Comparison of ENCODE assay signal across 12 cellular contexts in the genomic region with DNA sequence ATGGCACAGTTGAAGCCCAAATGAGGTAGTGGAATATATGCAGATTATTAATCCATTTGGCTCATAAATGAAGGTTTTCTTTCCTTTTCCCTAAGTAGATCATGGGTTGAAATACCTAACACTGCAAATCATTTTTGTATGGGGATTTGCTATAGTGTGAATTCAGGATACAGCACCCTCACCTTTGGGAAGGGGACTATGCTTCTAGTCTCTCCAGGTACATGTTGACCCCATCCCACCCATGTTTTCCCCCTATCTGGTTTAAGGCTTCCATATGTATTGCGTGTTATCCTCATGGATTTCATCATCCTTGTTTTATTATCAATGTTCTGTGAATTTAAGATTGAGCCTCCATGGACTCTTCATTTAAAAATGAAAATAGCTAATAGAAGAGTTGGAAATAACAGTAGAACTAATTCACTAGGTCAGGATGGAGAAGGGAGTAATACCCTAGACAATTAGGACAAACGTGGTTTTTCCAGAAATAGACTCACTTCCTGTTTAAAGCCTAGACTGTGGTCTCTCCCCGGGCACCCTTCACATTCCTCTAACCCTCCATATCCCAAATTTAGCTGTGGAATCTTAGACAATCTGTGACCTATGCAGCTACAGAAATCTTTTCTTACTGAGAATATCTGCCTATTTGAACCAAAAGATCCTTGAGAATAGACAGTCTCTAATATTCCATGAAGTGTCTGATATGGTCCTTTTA. TPM values are rescaled to one million over a fixed set of nuclear protein-coding genes. Genes with fewer than 3 reads are reported as not detected.
A peak's percentile ranks its signal among the peaks of the same experiment; 100 is the strongest.
DNase-seq lines count a peak whose midpoint lies in the region; ATAC-seq, FAIRE-seq and TF ChIP-seq lines count a peak whose summit lies in the region.
"Had no signal": no experiment of that assay in that cellular context is flagged by ENCODE, and none has a peak within 500 bp of the region (broad histone marks: within the 10 kb centered on the region; RNA-seq: fewer than 3 reads in every experiment).

No MANE protein-coding gene starts in this region.

- peaks cover 50% of the 10 kb centered on the region for H3K4me1 Mint-ChIP-seq in activated T-helper 17 cell treated with anti-CD3 and anti-CD28 coated beads, Interleukin-2, amount 50 U/mL, for 72 hours

- no peak for FAIRE-seq in GM12892 (lab: Jason Lieb, UNC)
- FAIRE-seq: G401.6 had no signal

- H3K9me3 Mint-ChIP-seq in activated T-helper 17 cell treated with anti-CD3 and anti-CD28 coated beads, Interleukin-2, amount 50 U/mL, for 72 hours = no peaks in the 10 kb centered on the region

- ATAC-seq in activated T-helper 17 cell treated with anti-CD3 and anti-CD28 coated beads, Interleukin-2, amount 50 U/mL, for 72 hours (replicated peaks) = no peak
- ATAC-seq in GM19035 (IDR thresholded peaks at IDR 0.05; ENCODE audit: unreplicated experiment) = no peak
- ATAC-seq in HG02970 (IDR thresholded peaks at IDR 0.05; ENCODE audit: low FRiP score, unreplicated experiment) = no peak

- peaks cover 100% of the 10 kb centered on the region for H3K36me3 Mint-ChIP-seq in activated T-helper 17 cell treated with anti-CD3 and anti-CD28 coated beads, Interleukin-2, amount 50 U/mL, for 72 hours (ENCODE audit: low read depth)

- peak overlapping the region; percentile 88 for H3K27ac Mint-ChIP-seq in activated T-helper 17 cell treated with anti-CD3 and anti-CD28 coated beads, Interleukin-2, amount 50 U/mL, for 72 hours

- peak overlapping the region in 2 of 11 experiments; percentile 18 to 33; a peak in 1 of 22 replicates for H3K9ac ChIP-seq in BLaER1 treated with 17β-estradiol and CSF1 and Interleukin-3, amounts not matched to agents 10 nM and 100 nM

- TF ChIP-seq POLR2A in GM12892 (IDR thresholded peaks at IDR 0.05; ENCODE audit: low read depth, low read length) = peak; percentile 67

- DNase-seq in GM12892 (ENCODE audit: insufficient read length) = no peak
- no peak for DNase-seq in stimulated activated naive CD4-positive, alpha-beta T cell (lab: John Stamatoyannopoulos, UW)
- no peak for DNase-seq in NCI-H1417 (lab: John Stamatoyannopoulos, UW)
- DNase-seq: activated CD4-positive, CD25-positive, alpha-beta regulatory T cell; heart left ventricle; stimulated activated CD4-positive, alpha-beta T cell treated with anti-CD3 and anti-CD28 coated beads, Interleukin-4, amount 100 ng/mL, for 1 hour had no signal

- H4K20me1 ChIP-seq in BLaER1 treated with 17β-estradiol and CSF1 and Interleukin-3, amounts not matched to agents 10 nM and 100 nM = peaks cover 0 to 22% (median 0%) of the 10 kb centered on the region in 11 experiments; a peak in 2 of 22 replicates

- 0 out of 22 replicates have a peak, but pooled peaks cover 0 to 3% (median 0%) of the 10 kb centered on the region in 11 experiments for H3K9me3 ChIP-seq in BLaER1 treated with 17β-estradiol and CSF1 and Interleukin-3, amounts not matched to agents 10 nM and 100 nM (replicated peaks in 1 of 11)
- H3K9me3 ChIP-seq in mononuclear cell (ENCODE audit: low read depth, low read length) = no peaks in the 10 kb centered on the region
- H3K9me3 ChIP-seq: heart left ventricle had no signal

- H3K4me3 Mint-ChIP-seq in activated T-helper 17 cell treated with anti-CD3 and anti-CD28 coated beads, Interleukin-2, amount 50 U/mL, for 72 hours = peak overlapping the region; percentile 88

- H3K4me3 ChIP-seq in BLaER1 treated with 17β-estradiol and CSF1 and Interleukin-3, amounts not matched to agents 10 nM and 100 nM = peak overlapping the region in 4 of 10 experiments; percentile 5 to 30 (median 11); a peak in 5 of 20 replicates
- peak overlapping the region; percentile 14 for H3K4me3 ChIP-seq in mononuclear cell (ENCODE audit: low read length)

- H3K4me1 ChIP-seq in BLaER1 treated with 17β-estradiol and CSF1 and Interleukin-3, amounts not matched to agents 10 nM and 100 nM = peaks cover 61 to 96% (median 95%) of the 10 kb centered on the region in 10 experiments
- H3K4me1 ChIP-seq in mononuclear cell (ENCODE audit: insufficient read depth, low read length) = peaks cover 42% of the 10 kb centered on the region

- peaks cover 0 to 96% (median 48%) of the 10 kb centered on the region in 11 experiments; a peak in 15 of 22 replicates for H3K36me3 ChIP-seq in BLaER1 treated with 17β-estradiol and CSF1 and Interleukin-3, amounts not matched to agents 10 nM and 100 nM
- H3K36me3 ChIP-seq: heart left ventricle had no signal

- H3K27me3 Mint-ChIP-seq in activated T-helper 17 cell treated with anti-CD3 and anti-CD28 coated beads, Interleukin-2, amount 50 U/mL, for 72 hours = no peaks in the 10 kb centered on the region

- H3K4me2 ChIP-seq in BLaER1 treated with 17β-estradiol and CSF1 and Interleukin-3, amounts not matched to agents 10 nM and 100 nM = peak overlapping the region; percentile 51 to 86 (median 75)

- no peaks in the 10 kb centered on the region for H3K27me3 ChIP-seq in BLaER1 treated with 17β-estradiol and CSF1 and Interleukin-3, amounts not matched to agents 10 nM and 100 nM
- no peaks in the 10 kb centered on the region for H3K27me3 ChIP-seq in mononuclear cell (ENCODE audit: insufficient read depth, low read length)
- H3K27me3 ChIP-seq: heart left ventricle had no signal

- H3K27ac ChIP-seq in BLaER1 treated with 17β-estradiol and CSF1 and Interleukin-3, amounts not matched to agents 10 nM and 100 nM = peak overlapping the region in 9 of 11 experiments; percentile 3 to 100 (median 79); a peak in 16 of 22 replicates

RNA-seq across cellular contexts. Expression of gene DAD1, which starts 56.5 kb away (rescaled TPM):
- 293 TPM for polyA plus RNA-seq in GM12892 (2012; ENCODE audit: missing spikeins)
- total RNA-seq in activated T-helper 17 cell treated with anti-CD3 and anti-CD28 coated beads, Interleukin-2, amount 50 U/mL, for 72 hours = 100 to 1,000 TPM; 218 to 229 TPM
- total RNA-seq in mononuclear cell = 83.6 TPM
